ENCODE assay signal across 14 cellular contexts in genomic region chr11:126430581-126431320, GRCh38.
A peak's percentile ranks its signal among the peaks of the same experiment; 100 is the strongest.
DNase-seq lines count a peak whose midpoint lies in the region; ATAC-seq, FAIRE-seq and TF ChIP-seq lines count a peak whose summit lies in the region.
"Had no signal": no experiment of that assay in that cellular context is flagged by ENCODE, and none has a peak within 500 bp of the region (broad histone marks: within the 10 kb centered on the region; RNA-seq: fewer than 3 reads in every experiment).

No MANE protein-coding gene starts in this region.

- 75% methylated on average over 10 of the region's 10 CpGs for WGBS in pancreas, 2 donors

- DNase-seq in ELR (ENCODE audit: low read depth) (peak; percentile 39), OCI-M1 (lab: John Stamatoyannopoulos, UW) (peak; percentile 92), endothelial cell of umbilical vein (ENCODE audit: low read depth, low spot score) (no peak), pancreas (no peak), NCI-H146 treated with DMSO at 0.1 percent for 48 hours (lab: John Stamatoyannopoulos, UW; ENCODE audit: unreplicated experiment) (no peak), NCI-H1092 (lab: John Stamatoyannopoulos, UW) (no peak)
- DNase-seq: activated effector memory CD4-positive, alpha-beta T cell treated with Interleukin-2 at 50 U/mL for 16 hours; DMS79; hypothalamus; KG1; naive B cell; NCI-H1436 treated with DMSO at 0.1 percent for 48 hours; NCI-H510A had no signal

- peaks cover 11% of the 10 kb centered on the region for H3K4me1 ChIP-seq in endothelial cell of umbilical vein (ENCODE audit: control insufficient read depth, extremely low read depth, insufficient read depth, low read length)
- peaks cover 24% of the 10 kb centered on the region for H3K4me1 ChIP-seq in skeletal muscle satellite cell (ENCODE audit: control insufficient read depth, insufficient read depth, low read length)
- no peaks in the 10 kb centered on the region for H3K4me1 ChIP-seq in pancreas

- no peaks in the 10 kb centered on the region for H3K79me2 ChIP-seq in endothelial cell of umbilical vein (ENCODE audit: control insufficient read depth, insufficient read depth, low read length)

- H3K9ac ChIP-seq in endothelial cell of umbilical vein (replicated peaks; ENCODE audit: extremely low read depth, insufficient read depth, low read length), result no peak overlapping the region
- peak overlapping the region; percentile 66 for H3K9ac ChIP-seq in skeletal muscle satellite cell (ENCODE audit: low read depth, low read length)

- H2AFZ ChIP-seq in endothelial cell of umbilical vein (ENCODE audit: low read depth, low read length), result peak overlapping the region; percentile 97

- no peaks in the 10 kb centered on the region for H3K9me3 ChIP-seq in endothelial cell of umbilical vein (replicated peaks; ENCODE audit: control insufficient read depth, insufficient read depth, low read length)
- no peaks in the 10 kb centered on the region for H3K9me3 ChIP-seq in skeletal muscle satellite cell (replicated peaks; ENCODE audit: low read length)
- no peaks in the 10 kb centered on the region for H3K9me3 ChIP-seq in pancreas

- H3K36me3 ChIP-seq in endothelial cell of umbilical vein (ENCODE audit: control insufficient read depth in 2 of 2, extremely low read depth in 1 of 2, insufficient read depth in 2 of 2, low read length in 2 of 2) (no peaks in the 10 kb centered on the region), skeletal muscle satellite cell (ENCODE audit: insufficient read depth, low read length) (no peaks in the 10 kb centered on the region), pancreas (no peaks in the 10 kb centered on the region)

- intact Hi-C loops in endothelial cell of umbilical vein (cut with micrococcal nuclease), result loop anchor here (1.0 kb wide), 2 partner anchors 14 to 120 kb away; no protein-coding TSS in a partner anchor
- intact Hi-C loops in pancreas (cut with DNase I), result no loop called here

- no peaks in the 10 kb centered on the region for H3K9me1 ChIP-seq in endothelial cell of umbilical vein (replicated peaks; ENCODE audit: control insufficient read depth, extremely low read depth, insufficient read depth, low read length)

- FAIRE-seq in endothelial cell of umbilical vein (lab: Jason Lieb, UNC) (no peak), pancreas (lab: Jason Lieb, UNC) (no peak)

- H3K4me3 ChIP-seq in endothelial cell of umbilical vein (replicated peaks in 1 of 3; ENCODE audit: insufficient read depth in 1 of 3, low read depth in 1 of 3, low read length in 3 of 3), result no peak overlapping the region
- H3K4me3 ChIP-seq in skeletal muscle satellite cell (ENCODE audit: low read length), result no peak overlapping the region
- H3K4me3 ChIP-seq in pancreas, result no peak overlapping the region

- H3K27ac ChIP-seq in endothelial cell of umbilical vein (ENCODE audit: insufficient read depth, low read depth, low read length) (no peak overlapping the region), pancreas (no peak overlapping the region)

- no TSS peak for BruUV-seq in endothelial cell of umbilical vein (replicated peaks; lab: Mats Ljungman, UMichigan)

- ATAC-seq in pancreas, result no peak

- H3K4me2 ChIP-seq in endothelial cell of umbilical vein (ENCODE audit: insufficient read depth, low read length) (no peak overlapping the region), skeletal muscle satellite cell (ENCODE audit: low read length) (no peak overlapping the region)

- TF ChIP-seq CTCF in endothelial cell of umbilical vein (IDR thresholded peaks at IDR 0.05; ENCODE audit: extremely low read depth in 1 of 2, insufficient read depth in 1 of 2, low read depth in 1 of 2, low read length in 2 of 2) (no peak), pancreas (IDR thresholded peaks at IDR 0.05) (no peak)

- POLR2A ChIA-PET in endothelial cell of umbilical vein (lab: Charles Lee), result no interaction called here

- dilution Hi-C loops in endothelial cell of umbilical vein (cut with MboI; ENCODE audit: extremely low pct_ligation_motif_present, low sequenced_read_pairs), result no loop called here

- H3K27me3 ChIP-seq in endothelial cell of umbilical vein (ENCODE audit: control insufficient read depth in 2 of 2, insufficient read depth in 2 of 2, low read length in 2 of 2) (no peaks in the 10 kb centered on the region), skeletal muscle satellite cell (ENCODE audit: control insufficient read depth, insufficient read depth, low read length) (no peaks in the 10 kb centered on the region), pancreas (no peaks in the 10 kb centered on the region)

- CTCF ChIA-PET in endothelial cell of umbilical vein (lab: Charles Lee), result interaction anchor here (1.8 to 4.4 kb wide), 7 partner anchors 10 to 127 kb away, joined by 5 to 53 read pairs (median 12); partner anchors contain the start of gene DCPS

- TF ChIP-seq POLR2A in endothelial cell of umbilical vein (IDR thresholded peaks at IDR 0.05; ENCODE audit: low read depth, low read length), result no peak

- H4K20me1 ChIP-seq in endothelial cell of umbilical vein (replicated peaks; ENCODE audit: control insufficient read depth, extremely low read depth, insufficient read depth, low read length), result no peaks in the 10 kb centered on the region

TF ChIP-seq in endothelial cell of umbilical vein, 7 proteins besides CTCF, POLR2A, EP300 and RAD21:
- TF ChIP-seq MYC (IDR thresholded peaks at IDR 0.05; ENCODE audit: low read depth, low read length), result no peak
- no peak for TF ChIP-seq MAX (IDR thresholded peaks at IDR 0.05; ENCODE audit: insufficient read depth, insufficient read length)
- no peak for TF ChIP-seq JUN (IDR thresholded peaks at IDR 0.05; ENCODE audit: borderline replicate concordance, insufficient read depth, insufficient read length, low read depth)
- no peak for TF ChIP-seq GATA2 (IDR thresholded peaks at IDR 0.05; ENCODE audit: insufficient read depth, insufficient read length, low read depth, low read length)
- TF ChIP-seq POLR2AphosphoS5 (IDR thresholded peaks at IDR 0.05; ENCODE audit: insufficient read depth, low read depth, low read length), result no peak

Comparison
In these comparisons a context has a peak if more than half of its experiments do, and no peak if none do; other contexts are left out.
1. DNase-seq: peak in ELR (single experiment) and OCI-M1 (single experiment); none in endothelial cell of umbilical vein (single experiment), pancreas (0 of 6), NCI-H146 treated with DMSO at 0.1 percent for 48 hours (single experiment) and NCI-H1092 (single experiment).